ENCODE assay signal across 10 cellular contexts in genomic region chr1:231376875-231377549, GRCh38. TPM values are rescaled to one million over a fixed set of nuclear protein-coding genes. Genes with fewer than 3 reads are reported as not detected.
A peak's percentile ranks its signal among the peaks of the same experiment; 100 is the strongest.
DNase-seq lines count a peak whose midpoint lies in the region; ATAC-seq, FAIRE-seq and TF ChIP-seq lines count a peak whose summit lies in the region.
"Had no signal": no experiment of that assay in that cellular context is flagged by ENCODE, and none has a peak within 500 bp of the region (broad histone marks: within the 10 kb centered on the region; RNA-seq: fewer than 3 reads in every experiment).

No MANE protein-coding gene starts in this region.

- H3K36me3 Mint-ChIP-seq in astrocyte (ENCODE audit: low read depth, unreplicated experiment), result peaks cover 2% of the 10 kb centered on the region

- no peak overlapping the region for H3K9ac ChIP-seq in astrocyte (ENCODE audit: low read length)
- H3K9ac ChIP-seq: BLaER1 treated with 17β-estradiol and CSF1 and Interleukin-3, amounts not matched to agents 10 nM and 100 nM had no signal

- no peak overlapping the region for H3K4me3 ChIP-seq in cardiac muscle cell
- no peak overlapping the region for H3K4me3 ChIP-seq in astrocyte (ENCODE audit: insufficient read depth, low read depth, low read length)
- H3K4me3 ChIP-seq: BLaER1 treated with 17β-estradiol and CSF1 and Interleukin-3, amounts not matched to agents 10 nM and 100 nM had no signal

- no peak for DNase-seq in cardiac muscle cell (ENCODE audit: low read depth in 1 of 2, low spot score in 1 of 2)
- no peak for DNase-seq in Right ventricle myocardium superior
- no peak for DNase-seq in astrocyte (ENCODE audit: low read depth)
- peak; percentile 11 for DNase-seq in stimulated activated naive CD8-positive, alpha-beta T cell treated with anti-CD3 and anti-CD28 coated beads, Interleukin-15, Interleukin-2, amounts not matched to agents 100 U/mL and 50 U/mL, for 24 hours
- no peak for DNase-seq in effector CD4-positive, alpha-beta T cell
- DNase-seq in epidermal melanocyte (ENCODE audit: insufficient read length, low spot score), result no peak
- no peak for DNase-seq in amniotic stem cell (lab: John Stamatoyannopoulos, UW)
- DNase-seq: KBM-7 had no signal

- H3K4me3 Mint-ChIP-seq in astrocyte (ENCODE audit: unreplicated experiment), result no peak overlapping the region

- H3K36me3 ChIP-seq in cardiac muscle cell (no peaks in the 10 kb centered on the region), astrocyte (ENCODE audit: insufficient read depth, low read length) (no peaks in the 10 kb centered on the region)

- peaks cover 20% of the 10 kb centered on the region for H3K4me1 Mint-ChIP-seq in astrocyte (ENCODE audit: low read depth, unreplicated experiment)

- H3K27ac ChIP-seq in cardiac muscle cell (peak overlapping the region; percentile 40), astrocyte (ENCODE audit: low read depth, low read length) (no peak overlapping the region)
- H3K27ac ChIP-seq: BLaER1 treated with 17β-estradiol and CSF1 and Interleukin-3, amounts not matched to agents 10 nM and 100 nM had no signal

- peaks cover 28% of the 10 kb centered on the region for H4K20me1 ChIP-seq in astrocyte (ENCODE audit: insufficient read depth, low read length)

- intact Hi-C loops in Right ventricle myocardium superior (cut with DNase I), result no loop called here

- no peaks in the 10 kb centered on the region for H3K27me3 Mint-ChIP-seq in astrocyte (ENCODE audit: low read depth, unreplicated experiment)

- H3K27me3 ChIP-seq in cardiac muscle cell (no peaks in the 10 kb centered on the region), astrocyte (ENCODE audit: insufficient read depth, low read length) (no peaks in the 10 kb centered on the region)
- H3K27me3 ChIP-seq: BLaER1 treated with 17β-estradiol and CSF1 and Interleukin-3, amounts not matched to agents 10 nM and 100 nM had no signal

- H3K9me3 Mint-ChIP-seq in astrocyte (ENCODE audit: unreplicated experiment), result no peaks in the 10 kb centered on the region

- FAIRE-seq in astrocyte (lab: Jason Lieb, UNC), result peak; percentile 39

- TF ChIP-seq CTCF in cardiac muscle cell (IDR thresholded peaks at IDR 0.05; ENCODE audit: low read depth, low read length), result no peak
- no peak for TF ChIP-seq CTCF in astrocyte (IDR thresholded peaks at IDR 0.05; ENCODE audit: insufficient read depth, low read depth, low read length)

- H3K9me3 ChIP-seq in cardiac muscle cell (ENCODE audit: low read depth) (no peaks in the 10 kb centered on the region), astrocyte (ENCODE audit: insufficient read depth, low read depth, low read length) (no peaks in the 10 kb centered on the region)
- H3K9me3 ChIP-seq: BLaER1 treated with 17β-estradiol and CSF1 and Interleukin-3, amounts not matched to agents 10 nM and 100 nM had no signal

- H3K4me1 ChIP-seq in cardiac muscle cell (ENCODE audit: low read depth) (peaks cover 13% of the 10 kb centered on the region), astrocyte (ENCODE audit: insufficient read depth, low read length) (no peaks in the 10 kb centered on the region)

- H3K4me2 ChIP-seq in astrocyte (ENCODE audit: low read length), result no peak overlapping the region

- H3K79me2 ChIP-seq in astrocyte (ENCODE audit: insufficient read depth, low read length), result peaks cover 68% of the 10 kb centered on the region

- H2AFZ ChIP-seq in astrocyte (ENCODE audit: low read depth, low read length), result no peak overlapping the region

- ATAC-seq in Right ventricle myocardium superior (ENCODE audit: poor library complexity) (no peak), HG03159 (IDR thresholded peaks at IDR 0.05; ENCODE audit: unreplicated experiment) (peak; percentile 53)
- peak; percentile 78 for ATAC-seq in stimulated activated naive CD8-positive, alpha-beta T cell treated with anti-CD3 and anti-CD28 coated beads, Interleukin-15, Interleukin-2, amounts not matched to agents 100 U/mL and 50 U/mL, for 24 hours

- no peak overlapping the region for H3K27ac Mint-ChIP-seq in astrocyte (ENCODE audit: unreplicated experiment)

RNA-seq across cellular contexts. Expression of gene SPRTN, which starts 38.9 kb away (rescaled TPM):
- total RNA-seq in cardiac muscle cell, result 15.2 and 30.8 TPM in 2 replicates
- polyA plus RNA-seq in cardiac muscle cell, result 10.7 and 13.4 TPM in 2 replicates
- total RNA-seq in Right ventricle myocardium superior, result 6.9 TPM
- total RNA-seq in astrocyte, result 13.6 and 15.9 TPM in 2 replicates

RNA-seq across cellular contexts. Expression of gene EXOC8, which starts 39.4 kb away (rescaled TPM):
- 10.3 and 12.6 TPM in 2 replicates for total RNA-seq in cardiac muscle cell
- polyA plus RNA-seq in cardiac muscle cell, result 3.2 and 4.9 TPM in 2 replicates
- 10.7 TPM for total RNA-seq in Right ventricle myocardium superior
- 14.7 and 15.2 TPM in 2 replicates for total RNA-seq in astrocyte

RNA-seq across cellular contexts. Expression of gene EGLN1, which starts 45.1 kb away (rescaled TPM):
- total RNA-seq in cardiac muscle cell (67.6 and 81.8 TPM in 2 replicates), Right ventricle myocardium superior (75.2 TPM), astrocyte (34.5 and 35.5 TPM in 2 replicates)
- polyA plus RNA-seq in cardiac muscle cell, result 54.0 and 54.2 TPM in 2 replicates
